ENCODE assay signal across 8 cellular contexts in genomic region chr6:36885461-36886401, GRCh38. TPM values are rescaled to one million over a fixed set of nuclear protein-coding genes. Genes with fewer than 3 reads are reported as not detected.
A peak's percentile ranks its signal among the peaks of the same experiment; 100 is the strongest.
DNase-seq lines count a peak whose midpoint lies in the region; ATAC-seq and TF ChIP-seq lines count a peak whose summit lies in the region.

Gene C6orf89 (plus strand): TSS chr6:36885952. CDS start chr6:36899445, 13,493 bp downstream.

- H3K9me3 Mint-ChIP-seq in T-helper 1 cell treated with Interleukin-12 subunit alpha and Interleukin-12 subunit beta and Interleukin-4 antibody, amounts not matched to agents 30 μg/mL and 1 μg/mL, for 36 hours = no peaks in the 10 kb centered on the region
- no peaks in the 10 kb centered on the region for H3K9me3 Mint-ChIP-seq in progenitor cell of endocrine pancreas (ENCODE audit: low read depth)

- intact Hi-C loops in left cardiac atrium (cut with DNase I) = loop anchor here (1.0 to 10.0 kb wide), 4 partner anchors 97 to 319 kb away; no protein-coding TSS in a partner anchor

- peaks cover 27% of the 10 kb centered on the region for H3K4me1 Mint-ChIP-seq in T-helper 1 cell treated with Interleukin-12 subunit alpha and Interleukin-12 subunit beta and Interleukin-4 antibody, amounts not matched to agents 30 μg/mL and 1 μg/mL, for 36 hours (ENCODE audit: low read depth)
- peaks cover 12% of the 10 kb centered on the region for H3K4me1 Mint-ChIP-seq in progenitor cell of endocrine pancreas (ENCODE audit: low read depth)

- TF ChIP-seq CTCF in progenitor cell of endocrine pancreas (IDR thresholded peaks at IDR 0.05; ENCODE audit: unreplicated experiment) = peak; percentile 84

- peak within 1 kb of the TSS; percentile 85 for H3K27ac Mint-ChIP-seq in T-helper 1 cell treated with Interleukin-12 subunit alpha and Interleukin-12 subunit beta and Interleukin-4 antibody, amounts not matched to agents 30 μg/mL and 1 μg/mL, for 36 hours
- H3K27ac Mint-ChIP-seq in progenitor cell of endocrine pancreas = peak within 1 kb of the TSS; percentile 96

- H3K36me3 Mint-ChIP-seq in T-helper 1 cell treated with Interleukin-12 subunit alpha and Interleukin-12 subunit beta and Interleukin-4 antibody, amounts not matched to agents 30 μg/mL and 1 μg/mL, for 36 hours (ENCODE audit: low read depth) = peaks cover 14% of the 10 kb centered on the region
- H3K36me3 Mint-ChIP-seq in progenitor cell of endocrine pancreas (ENCODE audit: insufficient read depth) = no peaks in the 10 kb centered on the region

- ATAC-seq in HG02885 (IDR thresholded peaks at IDR 0.05; ENCODE audit: poor library complexity, unreplicated experiment) (peak; percentile 99), left cardiac atrium (peak; percentile 100)

- H3K4me3 Mint-ChIP-seq in T-helper 1 cell treated with Interleukin-12 subunit alpha and Interleukin-12 subunit beta and Interleukin-4 antibody, amounts not matched to agents 30 μg/mL and 1 μg/mL, for 36 hours = peak within 1 kb of the TSS; percentile 89
- peak within 1 kb of the TSS; percentile 90 for H3K4me3 Mint-ChIP-seq in progenitor cell of endocrine pancreas (ENCODE audit: low read depth)

- no peaks in the 10 kb centered on the region for H3K27me3 Mint-ChIP-seq in T-helper 1 cell treated with Interleukin-12 subunit alpha and Interleukin-12 subunit beta and Interleukin-4 antibody, amounts not matched to agents 30 μg/mL and 1 μg/mL, for 36 hours (ENCODE audit: low read depth)
- no peaks in the 10 kb centered on the region for H3K27me3 Mint-ChIP-seq in progenitor cell of endocrine pancreas

- DNase-seq in NCI-H1694 (lab: John Stamatoyannopoulos, UW) (peak; percentile 95), amniotic stem cell (lab: John Stamatoyannopoulos, UW) (peak; percentile 96), left cardiac atrium (peak; percentile 99), progenitor cell of endocrine pancreas (ENCODE audit: low spot score, unreplicated experiment) (peak; percentile 87), ureter (ENCODE audit: low spot score) (peak; percentile 98)

- peak; percentile 86 for TF ChIP-seq POLR2A in GM15510 (IDR thresholded peaks at IDR 0.05; ENCODE audit: borderline replicate concordance, extremely low read depth, insufficient read length)

RNA-seq across cellular contexts. Expression of gene C6orf89, which starts in this region (rescaled TPM):
- total RNA-seq in left cardiac atrium (10 to 100 TPM; 62.9 to 74.1 TPM), progenitor cell of endocrine pancreas (29.9 and 31.7 TPM in 2 replicates), ureter (71.4 TPM)

Comparison
In these comparisons a context has a peak if more than half of its experiments do, and no peak if none do; other contexts are left out.
1. Peak in every context shown above with its lines: DNase-seq and ATAC-seq.